Comparison of ENCODE assay signal across 27 cellular contexts in genomic region chrX:7045238-7045955, GRCh38.
"Had no signal": no experiment of that assay in that cellular context is flagged by ENCODE, and none has a peak within 500 bp of the region (broad histone marks: within the 10 kb centered on the region; RNA-seq: fewer than 3 reads in every experiment).

No MANE protein-coding gene starts in this region.

- DNase-seq: activated CD8-positive, alpha-beta memory T cell treated with anti-CD3 and anti-CD28 coated beads for 24 hours; activated CD8-positive, alpha-beta memory T cell treated with anti-CD3 and anti-CD28 coated beads, Interleukin-2, amount 50 U/mL, for 4 hours; activated T-cell treated with anti-CD3 and anti-CD28 coated beads, Interleukin-2, amount 50 U/mL, for 24 hours; adrenal gland; effector CD4-positive, alpha-beta T cell; erythroblast; foreskin keratinocyte; immature natural killer cell; left ventricle myocardium superior; nucleus accumbens; posterior cingulate gyrus; stimulated activated CD4-positive, alpha-beta T cell treated with anti-CD3 and anti-CD28 coated beads, Interleukin-4, amount 100 ng/mL, for 1 hour; stimulated activated naive CD4-positive, alpha-beta T cell treated with Interleukin-2 at 50 U/mL for 16 hours; T1000; upper lobe of right lung had no signal

- H3K27me3 Mint-ChIP-seq: activated T-cell treated with anti-CD3 and anti-CD28 coated beads, Interleukin-2, amount 50 U/mL, for 24 hours; activated T-helper 17 cell treated with anti-CD3 and anti-CD28 coated beads, Interleukin-2, amount 50 U/mL, for 72 hours; central memory CD8-positive, alpha-beta T cell; dendritic cell treated with granulocyte-macrophage colony-stimulating factor and Interleukin-4, amounts not matched to agents 40 ng/mL and 50 ng/mL, for 4 days; memory B cell had no signal

- H3K4me3 Mint-ChIP-seq: activated T-cell treated with anti-CD3 and anti-CD28 coated beads, Interleukin-2, amount 50 U/mL, for 24 hours; activated T-helper 17 cell treated with anti-CD3 and anti-CD28 coated beads, Interleukin-2, amount 50 U/mL, for 72 hours; central memory CD8-positive, alpha-beta T cell; dendritic cell treated with granulocyte-macrophage colony-stimulating factor and Interleukin-4, amounts not matched to agents 40 ng/mL and 50 ng/mL, for 4 days; immature natural killer cell; memory B cell; T-helper 1 cell treated with Interleukin-12 subunit alpha and Interleukin-12 subunit beta and Interleukin-4 antibody, amounts not matched to agents 30 μg/mL and 1 μg/mL, for 36 hours; WTC11 had no signal

- H3K4me3 ChIP-seq: adrenal gland, ascending aorta, breast epithelium, smooth muscle cell, thoracic aorta, upper lobe of right lung had no signal

- H3K4me1 ChIP-seq: adrenal gland, ascending aorta, breast epithelium, upper lobe of right lung had no signal

- H3K27me3 ChIP-seq: adrenal gland, ascending aorta, breast epithelium, foreskin keratinocyte, upper lobe of right lung had no signal

- H3K27ac Mint-ChIP-seq: activated T-cell treated with anti-CD3 and anti-CD28 coated beads, Interleukin-2, amount 50 U/mL, for 24 hours; activated T-helper 17 cell treated with anti-CD3 and anti-CD28 coated beads, Interleukin-2, amount 50 U/mL, for 72 hours; dendritic cell treated with granulocyte-macrophage colony-stimulating factor and Interleukin-4, amounts not matched to agents 40 ng/mL and 50 ng/mL, for 4 days; immature natural killer cell; memory B cell; T-helper 1 cell treated with Interleukin-12 subunit alpha and Interleukin-12 subunit beta and Interleukin-4 antibody, amounts not matched to agents 30 μg/mL and 1 μg/mL, for 36 hours; WTC11 had no signal

- ATAC-seq: activated T-helper 17 cell treated with anti-CD3 and anti-CD28 coated beads, Interleukin-2, amount 50 U/mL, for 72 hours; foreskin keratinocyte; left ventricle myocardium superior; sciatic nerve; upper lobe of right lung; WTC11 had no signal

- H3K9me3 Mint-ChIP-seq: activated naive CD4-positive, alpha-beta T cell treated with anti-CD3 and anti-CD28 coated beads, Interleukin-2, amount 50 U/mL, for 72 hours; central memory CD8-positive, alpha-beta T cell; dendritic cell treated with granulocyte-macrophage colony-stimulating factor and Interleukin-4, amounts not matched to agents 40 ng/mL and 50 ng/mL, for 4 days; immature natural killer cell; memory B cell had no signal

- H3K27ac ChIP-seq: adrenal gland, ascending aorta, breast epithelium, foreskin keratinocyte, thoracic aorta, upper lobe of right lung had no signal

- H3K4me1 Mint-ChIP-seq: activated T-helper 17 cell treated with anti-CD3 and anti-CD28 coated beads, Interleukin-2, amount 50 U/mL, for 72 hours; central memory CD8-positive, alpha-beta T cell had no signal

- H3K36me3 ChIP-seq: breast epithelium, thoracic aorta, upper lobe of right lung had no signal

- H3K9me3 ChIP-seq: adrenal gland, ascending aorta, breast epithelium, thoracic aorta, upper lobe of right lung had no signal

- H3K4me2 ChIP-seq: smooth muscle cell had no signal
